Comparison of ENCODE assay signal across 11 cellular contexts in genomic region chr10:13686331-13686752, GRCh38.
DNase-seq lines count a peak whose midpoint lies in the region; ATAC-seq and TF ChIP-seq lines count a peak whose summit lies in the region.
"Had no signal": no experiment of that assay in that cellular context is flagged by ENCODE, and none has a peak within 500 bp of the region (broad histone marks: within the 10 kb centered on the region; RNA-seq: fewer than 3 reads in every experiment).

No MANE protein-coding gene starts in this region.

- H3K4me2 ChIP-seq in MM.1S (ENCODE audit: low read depth, low read length), result no peak overlapping the region

- no peak overlapping the region for H2AFZ ChIP-seq in MM.1S (ENCODE audit: low read length)

- intact Hi-C loops in posterior vena cava (cut with DNase I), result no loop called here

- H3K27me3 ChIP-seq in gastroesophageal sphincter (no peaks in the 10 kb centered on the region), MM.1S (replicated peaks; ENCODE audit: insufficient read depth, low read length) (no peaks in the 10 kb centered on the region)

- TF ChIP-seq CTCF in VCaP (conservative IDR thresholded peaks at IDR 0.05), result no peak
- no peak for TF ChIP-seq CTCF in gastroesophageal sphincter (IDR thresholded peaks at IDR 0.05)
- TF ChIP-seq CTCF in MM.1S (IDR thresholded peaks at IDR 0.05; ENCODE audit: low read length), result no peak

- TF ChIP-seq POLR2A in gastroesophageal sphincter (IDR thresholded peaks at IDR 0.05), result no peak

- no peaks in the 10 kb centered on the region for H4K20me1 ChIP-seq in MM.1S (ENCODE audit: insufficient read depth, low read length)

- H3K4me3 ChIP-seq in gastroesophageal sphincter (no peak overlapping the region), MM.1S (ENCODE audit: low read length) (no peak overlapping the region)

- DNase-seq in Ammon's horn (ENCODE audit: low spot score) (peak; percentile 71), posterior vena cava (ENCODE audit: low spot score) (peak; percentile 24), NCI-H1930 (lab: John Stamatoyannopoulos, UW) (no peak), MM.1S (no peak)
- DNase-seq in stimulated activated CD4-positive, alpha-beta T cell treated with anti-CD3 and anti-CD28 coated beads, Interleukin-1b, Interleukin-23, amount 100 ng/mL, for 48 hours, result no peak
- DNase-seq: activated CD8-positive, alpha-beta memory T cell treated with anti-CD3 and anti-CD28 coated beads, Interleukin-2, amount 50 U/mL, for 48 hours; NCI-H510A treated with DMSO at 0.1 percent for 48 hours; T-helper 1 cell had no signal

- H3K27ac ChIP-seq in VCaP (peak overlapping the region; percentile 98), gastroesophageal sphincter (peak overlapping the region; percentile 75 to 88 (median 80)), MM.1S (ENCODE audit: low read length) (no peak overlapping the region)

- TF ChIP-seq EP300 in gastroesophageal sphincter (IDR thresholded peaks at IDR 0.05), result no peak

- H3K9me3 ChIP-seq in gastroesophageal sphincter, result no peaks in the 10 kb centered on the region
- no peaks in the 10 kb centered on the region for H3K9me3 ChIP-seq in MM.1S (replicated peaks; ENCODE audit: insufficient read depth, low read length)

- H3F3A ChIP-seq in MM.1S (ENCODE audit: insufficient read depth, low read length), result no peaks in the 10 kb centered on the region

- H3K9me2 ChIP-seq in MM.1S (replicated peaks; ENCODE audit: insufficient read depth, low read length), result no peaks in the 10 kb centered on the region

- no peak overlapping the region for H3K9ac ChIP-seq in MM.1S (ENCODE audit: low read length)

- H3K36me3 ChIP-seq in gastroesophageal sphincter, result peaks cover 0 to 21% of the 10 kb centered on the region in 2 donors
- H3K36me3 ChIP-seq in MM.1S (replicated peaks; ENCODE audit: insufficient read depth, low read length), result no peaks in the 10 kb centered on the region

- H3K4me1 ChIP-seq in gastroesophageal sphincter, result peaks cover 11 to 50% (median 18%) of the 10 kb centered on the region in 3 donors
- no peaks in the 10 kb centered on the region for H3K4me1 ChIP-seq in MM.1S (ENCODE audit: low read length)

- no peaks in the 10 kb centered on the region for H3K79me2 ChIP-seq in MM.1S (ENCODE audit: low read length)

- ATAC-seq in gastroesophageal sphincter (peak; percentile 41), GM19452 (IDR thresholded peaks at IDR 0.05; ENCODE audit: unreplicated experiment) (no peak)

- WGBS in gastroesophageal sphincter (ENCODE audit: low coverage in 1 of 2), 2 donors, result 15 to 44% methylated on average over 2 to 5 of the region's 5 CpGs

Comparison
In these comparisons a context has a peak if more than half of its experiments do, and no peak if none do; other contexts are left out.
1. DNase-seq: peak in Ammon's horn (single experiment) and posterior vena cava (single experiment); none in stimulated activated CD4-positive, alpha-beta T cell treated with anti-CD3 and anti-CD28 coated beads, Interleukin-1b, Interleukin-23, amount 100 ng/mL, for 48 hours (single experiment), NCI-H1930 (0 of 2) and MM.1S (single experiment).